In genomic region chr7:100793806-100794660, GRCh38 we compare ENCODE assay signal across 1 cellular context.
TF ChIP-seq lines count a peak whose summit lies in the region.

No MANE protein-coding gene starts in this region.

TF ChIP-seq in HEK293, 187 proteins besides CTCF, POLR2A, EP300 and RAD21 (continued from another document):
- TF ChIP-seq ZBTB10 (tag by site-specific recombination; IDR thresholded peaks at IDR 0.05) = no peak
- TF ChIP-seq ZNF362 (tag by site-specific recombination; IDR thresholded peaks at IDR 0.05) = no peak
- TF ChIP-seq IKZF3 (tag by site-specific recombination; IDR thresholded peaks at IDR 0.05) = peak; percentile 14; the same call in 1 of the 2 replicates
- TF ChIP-seq ZNF664 (tag by site-specific recombination; IDR thresholded peaks at IDR 0.05) = peak; percentile 49; the same call in 1 of the 2 replicates
- peak; percentile 53 for TF ChIP-seq GLIS2 (tag by site-specific recombination; IDR thresholded peaks at IDR 0.05)
- no peak for TF ChIP-seq ZNF37A (tag by site-specific recombination; IDR thresholded peaks at IDR 0.05)
- TF ChIP-seq ZBTB17 (tag by site-specific recombination; IDR thresholded peaks at IDR 0.05) = peak; percentile 81
- no peak for TF ChIP-seq ZBTB8A (tag by site-specific recombination; IDR thresholded peaks at IDR 0.05)
- TF ChIP-seq ZBTB20 (tag by site-specific recombination; IDR thresholded peaks at IDR 0.05) = peak; percentile 28; the same call in 1 of the 2 replicates
- no peak for TF ChIP-seq ZNF16 (tag by site-specific recombination; IDR thresholded peaks at IDR 0.05; ENCODE audit: low read depth)
- TF ChIP-seq ZNF629 (tag by site-specific recombination; IDR thresholded peaks at IDR 0.05) = peak; percentile 65
- TF ChIP-seq, protein P1, sequence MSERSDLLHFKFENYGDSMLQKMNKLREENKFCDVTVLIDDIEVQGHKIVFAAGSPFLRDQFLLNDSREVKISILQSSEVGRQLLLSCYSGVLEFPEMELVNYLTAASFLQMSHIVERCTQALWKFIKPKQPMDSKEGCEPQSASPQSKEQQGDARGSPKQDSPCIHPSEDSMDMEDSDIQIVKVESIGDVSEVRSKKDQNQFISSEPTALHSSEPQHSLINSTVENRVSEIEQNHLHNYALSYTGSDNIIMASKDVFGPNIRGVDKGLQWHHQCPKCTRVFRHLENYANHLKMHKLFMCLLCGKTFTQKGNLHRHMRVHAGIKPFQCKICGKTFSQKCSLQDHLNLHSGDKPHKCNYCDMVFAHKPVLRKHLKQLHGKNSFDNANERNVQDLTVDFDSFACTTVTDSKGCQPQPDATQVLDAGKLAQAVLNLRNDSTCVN (tag by site-specific recombination; optimal IDR thresholded peaks at IDR 0.05) = no peak
- TF ChIP-seq ZNF214 (tag by site-specific recombination; IDR thresholded peaks at IDR 0.05; ENCODE audit: borderline replicate concordance) = no peak
- TF ChIP-seq ZNF701 (tag by site-specific recombination; IDR thresholded peaks at IDR 0.05) = no peak
- TF ChIP-seq ZNF292 (tag by site-specific recombination; IDR thresholded peaks at IDR 0.05; ENCODE audit: borderline replicate concordance, low read depth) = no peak
- TF ChIP-seq ZNF600 (tag by site-specific recombination; IDR thresholded peaks at IDR 0.05) = peak; percentile 75; the same call in 1 of the 2 replicates
- peak; percentile 61; the same call in 1 of the 2 replicates for TF ChIP-seq ZNF423 (tag by site-specific recombination; IDR thresholded peaks at IDR 0.05)
- TF ChIP-seq PRDM10 (tag by site-specific recombination; IDR thresholded peaks at IDR 0.05) = no peak
- TF ChIP-seq EGR2 (tag by site-specific recombination; IDR thresholded peaks at IDR 0.05; ENCODE audit: low read depth) = peak; percentile 75
- no peak for TF ChIP-seq ZNF776 (tag by site-specific recombination; IDR thresholded peaks at IDR 0.05; ENCODE audit: borderline replicate concordance)
- TF ChIP-seq ELK4 (IDR thresholded peaks at IDR 0.05; ENCODE audit: borderline replicate concordance, low read depth, low read length) = no peak
- TF ChIP-seq ZFHX2 (tag by site-specific recombination; conservative IDR thresholded peaks at IDR 0.05) = peak; percentile 80
- no peak for TF ChIP-seq ZNF580 (tag by site-specific recombination; IDR thresholded peaks at IDR 0.05)
- TF ChIP-seq BCL11A (tag by site-specific recombination; IDR thresholded peaks at IDR 0.05; ENCODE audit: low read depth) = no peak
- peak; percentile 53; the same call in 1 of the 2 replicates for TF ChIP-seq HIC1 (tag by site-specific recombination; IDR thresholded peaks at IDR 0.05)
- TF ChIP-seq MEIS1 (CRISPR knock-in tag; IDR thresholded peaks at IDR 0.05; ENCODE audit: borderline replicate concordance) = no peak
- TF ChIP-seq ZFP3 (tag by site-specific recombination; IDR thresholded peaks at IDR 0.05; ENCODE audit: low read depth) = no peak
- TF ChIP-seq REPIN1 (tag by site-specific recombination; IDR thresholded peaks at IDR 0.05; ENCODE audit: low read depth) = no peak
- TF ChIP-seq KLF17 (tag by site-specific recombination; IDR thresholded peaks at IDR 0.05) = peak; percentile 42; the same call in 1 of the 2 replicates
- TF ChIP-seq ZNF843 (tag by site-specific recombination; IDR thresholded peaks at IDR 0.05) = 0 out of 2 replicates have a peak, but pooled peaks have one; percentile 49
- peak; percentile 64; the same call in 1 of the 2 replicates for TF ChIP-seq ZNF24 (tag by site-specific recombination; IDR thresholded peaks at IDR 0.05)
- peak; percentile 95 for TF ChIP-seq ZIC2 (tag by site-specific recombination; IDR thresholded peaks at IDR 0.05)
- TF ChIP-seq ZNF280D (tag by site-specific recombination; IDR thresholded peaks at IDR 0.05) = peak; percentile 20; the same call in 1 of the 2 replicates
- TF ChIP-seq ZNF19 (tag by site-specific recombination; IDR thresholded peaks at IDR 0.05; ENCODE audit: low read depth) = no peak
- no peak for TF ChIP-seq ZNF449 (tag by site-specific recombination; IDR thresholded peaks at IDR 0.05)
- TF ChIP-seq ZNF23 (tag by site-specific recombination; IDR thresholded peaks at IDR 0.05; ENCODE audit: borderline replicate concordance) = no peak
- no peak for TF ChIP-seq SP3 (tag by site-specific recombination; IDR thresholded peaks at IDR 0.05)
- TF ChIP-seq ZBTB48 (tag by site-specific recombination; IDR thresholded peaks at IDR 0.05) = peak; percentile 93
- peak; percentile 76 for TF ChIP-seq SP7 (tag by site-specific recombination; IDR thresholded peaks at IDR 0.05)
- peak; percentile 38; the same call in 1 of the 2 replicates for TF ChIP-seq GLIS1 (tag by site-specific recombination; IDR thresholded peaks at IDR 0.05)
